In genomic region chr16:28140788-28141618, GRCh38 we compare ENCODE assay signal across 1 cellular context.
TF ChIP-seq lines count a peak whose summit lies in the region.

No MANE protein-coding gene starts in this region.

TF ChIP-seq in K562, 482 proteins besides CTCF, POLR2A, EP300 and RAD21 (continued from another document and continues in another):
- no peak for TF ChIP-seq MAZ (CRISPR knock-in tag; conservative IDR thresholded peaks at IDR 0.05 in 1 of 2, IDR thresholded peaks at IDR 0.05 in 1 of 2)
- TF ChIP-seq SNRNP70 (optimal IDR thresholded peaks at IDR 0.05; ENCODE audit: low read depth, low read length): no peak
- TF ChIP-seq STAG1 (CRISPR knock-in tag; IDR thresholded peaks at IDR 0.05; ENCODE audit: borderline replicate concordance): no peak
- TF ChIP-seq ZBTB1 (CRISPR knock-in tag; IDR thresholded peaks at IDR 0.05; ENCODE audit: borderline replicate concordance, low read depth): no peak
- peak; percentile 93 for TF ChIP-seq SPI1 (IDR thresholded peaks at IDR 0.05; ENCODE audit: borderline replicate concordance, low read depth, low read length)
- peak; percentile 55; the same call in 1 of the 2 replicates for TF ChIP-seq TCF3 (CRISPR knock-in tag; IDR thresholded peaks at IDR 0.05)
- no peak for TF ChIP-seq POLR3G (IDR thresholded peaks at IDR 0.05; ENCODE audit: extremely low read depth, insufficient read length, insufficient replicate concordance)
- TF ChIP-seq ZNF431 (CRISPR knock-in tag; IDR thresholded peaks at IDR 0.05): no peak
- TF ChIP-seq ZNF175 (CRISPR knock-in tag; IDR thresholded peaks at IDR 0.05; ENCODE audit: low read depth): peak; percentile 68; the same call in 1 of the 2 replicates
- no peak for TF ChIP-seq HES1 (IDR thresholded peaks at IDR 0.05; ENCODE audit: low read depth)
- TF ChIP-seq KAT8 (IDR thresholded peaks at IDR 0.05; ENCODE audit: low read depth): no peak
- no peak for TF ChIP-seq HBP1 (CRISPR knock-in tag; IDR thresholded peaks at IDR 0.05)
- TF ChIP-seq HMBOX1 (IDR thresholded peaks at IDR 0.05): 0 out of 2 replicates have a peak, but pooled peaks have one; percentile 19
- no peak for TF ChIP-seq KDM2B (CRISPR knock-in tag; IDR thresholded peaks at IDR 0.05)
- no peak for TF ChIP-seq FIP1L1 (IDR thresholded peaks at IDR 0.05; ENCODE audit: low read depth, low read length, poor library complexity, severe bottlenecking)
- TF ChIP-seq TBL1XR1 (IDR thresholded peaks at IDR 0.05; ENCODE audit: low read length in 2 of 2): no peak
- no peak for TF ChIP-seq ZBTB12 (CRISPR knock-in tag; IDR thresholded peaks at IDR 0.05)
- no peak for TF ChIP-seq MGA (IDR thresholded peaks at IDR 0.05)
- TF ChIP-seq CEBPB (tag; IDR thresholded peaks at IDR 0.05): peak; percentile 78
- no peak for TF ChIP-seq HINFP (tag; conservative IDR thresholded peaks at IDR 0.05; ENCODE audit: low read depth)
- no peak for TF ChIP-seq TCF7 (IDR thresholded peaks at IDR 0.05; ENCODE audit: borderline replicate concordance)
- no peak for TF ChIP-seq ZNF76 (CRISPR knock-in tag; IDR thresholded peaks at IDR 0.05; ENCODE audit: borderline replicate concordance)
- no peak for TF ChIP-seq ZNF12 (CRISPR knock-in tag; IDR thresholded peaks at IDR 0.05)
- TF ChIP-seq ZNF212 (CRISPR knock-in tag; IDR thresholded peaks at IDR 0.05): no peak
- no peak for TF ChIP-seq ZNF398 (CRISPR knock-in tag; IDR thresholded peaks at IDR 0.05)
- TF ChIP-seq TSHZ1 (CRISPR knock-in tag; IDR thresholded peaks at IDR 0.05): no peak
- TF ChIP-seq PML (IDR thresholded peaks at IDR 0.05; ENCODE audit: low read length): no peak
- no peak for TF ChIP-seq EP400 (IDR thresholded peaks at IDR 0.05)
- TF ChIP-seq TFE3 (CRISPR knock-in tag; IDR thresholded peaks at IDR 0.05): no peak
- TF ChIP-seq TAF9B (IDR thresholded peaks at IDR 0.05; ENCODE audit: partially characterized antibody): no peak
- no peak for TF ChIP-seq COPS2 (conservative IDR thresholded peaks at IDR 0.05)
- TF ChIP-seq KLF16 (IDR thresholded peaks at IDR 0.05): 0 out of 2 replicates have a peak, but pooled peaks have one; percentile 5
- TF ChIP-seq SMAD4 (CRISPR knock-in tag; conservative IDR thresholded peaks at IDR 0.05): 0 out of 2 replicates have a peak, but pooled peaks have one; percentile 39
